In the genomic region with DNA sequence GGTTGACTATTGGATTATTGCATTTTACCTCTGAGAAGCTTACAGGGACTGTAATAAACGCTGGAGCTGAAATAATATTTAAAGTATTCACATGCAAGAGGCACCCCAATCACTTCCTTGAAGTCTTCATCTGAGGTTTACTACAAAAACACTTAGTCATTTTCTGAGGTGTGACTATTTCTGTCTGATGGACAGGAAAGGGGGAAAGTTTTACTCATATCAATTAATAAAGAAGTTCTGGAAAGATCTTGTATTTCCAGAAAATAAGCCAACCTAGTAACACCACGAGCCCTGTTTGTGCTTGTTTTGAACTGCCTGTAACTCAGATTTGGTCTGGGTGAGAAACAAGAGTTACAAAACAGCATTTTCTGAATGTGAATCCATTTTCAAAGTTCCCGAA, we compare ENCODE assay signal across 23 cellular contexts.
DNase-seq lines count a peak whose midpoint lies in the region; ATAC-seq and TF ChIP-seq lines count a peak whose summit lies in the region.
"Had no signal": no experiment of that assay in that cellular context is flagged by ENCODE, and none has a peak within 500 bp of the region (broad histone marks: within the 10 kb centered on the region; RNA-seq: fewer than 3 reads in every experiment).

No MANE protein-coding gene starts in this region.

- no peak overlapping the region for H3K4me2 ChIP-seq in MM.1S (ENCODE audit: low read depth, low read length)
- H3K4me2 ChIP-seq: SK-N-SH had no signal

- H3F3A ChIP-seq in MM.1S (ENCODE audit: insufficient read depth, low read length), result no peaks in the 10 kb centered on the region

- H3K9me3 Mint-ChIP-seq in activated T-cell treated with anti-CD3 and anti-CD28 coated beads, Interleukin-2, amount 50 U/mL, for 24 hours, result peaks cover 2% of the 10 kb centered on the region
- H3K9me3 Mint-ChIP-seq in activated T-helper 2 cell treated with anti-CD3 and anti-CD28 coated beads, Interferon-gamma antibody, Interleukin-2, Interleukin-4, amounts not matched to agents 10 μg/mL and 5 μg/mL and 100 μg/mL, durations not matched to agents 14 hours and 24 hours and 36 hours, result peaks cover 6% of the 10 kb centered on the region
- H3K9me3 Mint-ChIP-seq in natural killer cell, result no peaks in the 10 kb centered on the region

- no peak overlapping the region for H2AFZ ChIP-seq in MM.1S (ENCODE audit: low read length)

- ATAC-seq in natural killer cell, result peak; percentile 46 to 60 (median 57)
- ATAC-seq: heart left ventricle, left lobe of liver had no signal

- H3K4me1 ChIP-seq in MM.1S (ENCODE audit: low read length) (no peaks in the 10 kb centered on the region), SJCRH30 (no peaks in the 10 kb centered on the region)
- H3K4me1 ChIP-seq: heart left ventricle, thyroid gland had no signal

- H3K4me3 ChIP-seq in MM.1S (ENCODE audit: low read length), result no peak overlapping the region
- H3K4me3 ChIP-seq in SJCRH30, result no peak overlapping the region
- H3K4me3 ChIP-seq: heart left ventricle, thyroid gland had no signal

- intact Hi-C loops in activated T-helper 2 cell treated with anti-CD3 and anti-CD28 coated beads, Interferon-gamma antibody, Interleukin-2, Interleukin-4, amounts not matched to agents 10 μg/mL and 5 μg/mL and 100 μg/mL, durations not matched to agents 14 hours and 24 hours and 36 hours (cut with micrococcal nuclease), result loop anchor here (1.0 to 2.0 kb wide), 3 partner anchors 23 to 51 kb away; no protein-coding TSS in a partner anchor
- intact Hi-C loops in natural killer cell (cut with micrococcal nuclease), result no loop called here

- no peaks in the 10 kb centered on the region for H3K9me2 ChIP-seq in MM.1S (replicated peaks; ENCODE audit: insufficient read depth, low read length)
- H3K9me2 ChIP-seq: SK-N-SH had no signal

- H3K27ac Mint-ChIP-seq in activated T-cell treated with anti-CD3 and anti-CD28 coated beads, Interleukin-2, amount 50 U/mL, for 24 hours, result peak overlapping the region; percentile 95
- peak overlapping the region; percentile 77 for H3K27ac Mint-ChIP-seq in activated T-helper 2 cell treated with anti-CD3 and anti-CD28 coated beads, Interferon-gamma antibody, Interleukin-2, Interleukin-4, amounts not matched to agents 10 μg/mL and 5 μg/mL and 100 μg/mL, durations not matched to agents 14 hours and 24 hours and 36 hours
- peak overlapping the region; percentile 54 to 57 for H3K27ac Mint-ChIP-seq in natural killer cell
- H3K27ac Mint-ChIP-seq: B cell, naive B cell had no signal

- H3K27me3 ChIP-seq in MM.1S (replicated peaks; ENCODE audit: insufficient read depth, low read length) (no peaks in the 10 kb centered on the region), SJCRH30 (no peaks in the 10 kb centered on the region)
- H3K27me3 ChIP-seq: thyroid gland had no signal

- H3K9me3 ChIP-seq in MM.1S (replicated peaks; ENCODE audit: insufficient read depth, low read length) (no peaks in the 10 kb centered on the region), SJCRH30 (replicated peaks) (no peaks in the 10 kb centered on the region)
- H3K9me3 ChIP-seq: heart left ventricle, SK-N-SH, thyroid gland had no signal

- DNase-seq in activated T-cell treated with anti-CD3 and anti-CD28 coated beads, Interleukin-2, amount 50 U/mL, for 24 hours, result no peak
- no peak for DNase-seq in activated T-cell treated with anti-CD3 and anti-CD28 coated beads, Interleukin-2, amount 50 U/mL, for 1 hour
- DNase-seq in MM.1S (peak; percentile 2), natural killer cell (no peak), SW480 (ENCODE audit: low spot score) (no peak), SJCRH30 (no peak), NCI-H1436 treated with DMSO at 0.1 percent for 48 hours (lab: John Stamatoyannopoulos, UW) (no peak)
- no peak for DNase-seq in activated T-helper 2 cell treated with anti-CD3 and anti-CD28 coated beads, Interferon-gamma antibody, Interleukin-2, Interleukin-4, amounts not matched to agents 10 μg/mL and 5 μg/mL and 100 μg/mL, durations not matched to agents 14 hours and 24 hours and 36 hours (ENCODE audit: low spot score)
- DNase-seq: heart left ventricle; IMR-90; naive B cell; NCI-H1105; NCI-H2081; NCI-H345; SK-N-SH; small intestine; stimulated activated CD4-positive, alpha-beta T cell treated with anti-CD3 and anti-CD28 coated beads, Interleukin-2, amount 100 ng/mL, for 24 hours; T-helper 9 cell; thyroid gland had no signal

- TF ChIP-seq CTCF in MM.1S (IDR thresholded peaks at IDR 0.05; ENCODE audit: low read length) (no peak), natural killer cell (IDR thresholded peaks at IDR 0.05) (no peak)

- H3K9ac ChIP-seq in MM.1S (ENCODE audit: low read length), result no peak overlapping the region
- H3K9ac ChIP-seq: SK-N-SH had no signal

- H3K4me3 Mint-ChIP-seq in activated T-cell treated with anti-CD3 and anti-CD28 coated beads, Interleukin-2, amount 50 U/mL, for 24 hours, result peak overlapping the region; percentile 44
- no peak overlapping the region for H3K4me3 Mint-ChIP-seq in activated T-helper 2 cell treated with anti-CD3 and anti-CD28 coated beads, Interferon-gamma antibody, Interleukin-2, Interleukin-4, amounts not matched to agents 10 μg/mL and 5 μg/mL and 100 μg/mL, durations not matched to agents 14 hours and 24 hours and 36 hours (ENCODE audit: low read depth)
- H3K4me3 Mint-ChIP-seq in natural killer cell, result peak overlapping the region; percentile 25
- H3K4me3 Mint-ChIP-seq: B cell, naive B cell had no signal

- H4K20me1 ChIP-seq in MM.1S (ENCODE audit: insufficient read depth, low read length), result no peaks in the 10 kb centered on the region

- no peaks in the 10 kb centered on the region for H3K36me3 ChIP-seq in MM.1S (replicated peaks; ENCODE audit: insufficient read depth, low read length)
- H3K36me3 ChIP-seq in SJCRH30, result no peaks in the 10 kb centered on the region
- H3K36me3 ChIP-seq: heart left ventricle, thyroid gland had no signal

- H3K27me3 Mint-ChIP-seq in activated T-cell treated with anti-CD3 and anti-CD28 coated beads, Interleukin-2, amount 50 U/mL, for 24 hours, result no peaks in the 10 kb centered on the region
- no peaks in the 10 kb centered on the region for H3K27me3 Mint-ChIP-seq in activated T-helper 2 cell treated with anti-CD3 and anti-CD28 coated beads, Interferon-gamma antibody, Interleukin-2, Interleukin-4, amounts not matched to agents 10 μg/mL and 5 μg/mL and 100 μg/mL, durations not matched to agents 14 hours and 24 hours and 36 hours (ENCODE audit: low read depth)
- H3K27me3 Mint-ChIP-seq in natural killer cell (ENCODE audit: low read depth in 2 of 2), result no peaks in the 10 kb centered on the region

- H3K4me1 Mint-ChIP-seq in activated T-cell treated with anti-CD3 and anti-CD28 coated beads, Interleukin-2, amount 50 U/mL, for 24 hours (ENCODE audit: low read depth), result peaks cover 63% of the 10 kb centered on the region
- H3K4me1 Mint-ChIP-seq in activated T-helper 2 cell treated with anti-CD3 and anti-CD28 coated beads, Interferon-gamma antibody, Interleukin-2, Interleukin-4, amounts not matched to agents 10 μg/mL and 5 μg/mL and 100 μg/mL, durations not matched to agents 14 hours and 24 hours and 36 hours (ENCODE audit: low read depth), result peaks cover 48% of the 10 kb centered on the region
- H3K4me1 Mint-ChIP-seq in natural killer cell, result peaks cover 27 to 28% of the 10 kb centered on the region in 2 donors
- H3K4me1 Mint-ChIP-seq: B cell, naive B cell had no signal

- no peaks in the 10 kb centered on the region for H3K36me3 Mint-ChIP-seq in activated T-cell treated with anti-CD3 and anti-CD28 coated beads, Interleukin-2, amount 50 U/mL, for 24 hours (ENCODE audit: low read depth)
- H3K36me3 Mint-ChIP-seq in activated T-helper 2 cell treated with anti-CD3 and anti-CD28 coated beads, Interferon-gamma antibody, Interleukin-2, Interleukin-4, amounts not matched to agents 10 μg/mL and 5 μg/mL and 100 μg/mL, durations not matched to agents 14 hours and 24 hours and 36 hours (ENCODE audit: low read depth), result peaks cover 3% of the 10 kb centered on the region
- H3K36me3 Mint-ChIP-seq in natural killer cell, result no peaks in the 10 kb centered on the region
- H3K36me3 Mint-ChIP-seq: naive B cell had no signal

- H3K79me2 ChIP-seq in MM.1S (ENCODE audit: low read length), result no peaks in the 10 kb centered on the region

- H3K27ac ChIP-seq in MM.1S (ENCODE audit: low read length) (no peak overlapping the region), SJCRH30 (no peak overlapping the region)
- H3K27ac ChIP-seq: epithelial cell of prostate, heart left ventricle, RWPE1, thyroid gland had no signal
